9 cellular contexts compared by ENCODE assay signal in genomic region chr19:54095859-54096641, GRCh38. TPM values are rescaled to one million over a fixed set of nuclear protein-coding genes. Genes with fewer than 3 reads are reported as not detected.
DNase-seq lines count a peak whose midpoint lies in the region; ATAC-seq and TF ChIP-seq lines count a peak whose summit lies in the region.
"Not testable (repeated sequence)": the region's sequence is repeated elsewhere in the genome, so short reads cannot be mapped to it uniquely, and the experiment has no call there.
"Had no signal": no experiment of that assay in that cellular context is flagged by ENCODE, and none has a peak within 500 bp of the region (broad histone marks: within the 10 kb centered on the region; RNA-seq: fewer than 3 reads in every experiment).

No MANE protein-coding gene starts in this region.

- peak overlapping the region; percentile 97 for H2AFZ ChIP-seq in neuronal stem cell (ENCODE audit: low read length)

- H3K14ac ChIP-seq in neuronal stem cell (ENCODE audit: low read length), result peak overlapping the region; percentile 82

- not testable (repeated sequence) for BruUV-seq in Caco-2 (replicated peaks; lab: Mats Ljungman, UMichigan)

- CTCF ChIA-PET in Caco-2 (lab: Charles Lee), result interaction anchor here (0.6 to 1.0 kb wide), 7 partner anchors 35 to 657 kb away, joined by 3 to 8 read pairs (median 4); partner anchors contain the start of gene MBOAT7
- CTCF ChIA-PET in RWPE1 (lab: Yijun Ruan, JAX), result not testable (repeated sequence)

- peak overlapping the region; percentile 36 for H3K27ac Mint-ChIP-seq in Caco-2 (ENCODE audit: unreplicated experiment)
- peak overlapping the region; percentile 56 for H3K27ac Mint-ChIP-seq in activated T-cell treated with anti-CD3 and anti-CD28 coated beads, Interleukin-2, amount 50 U/mL, for 72 hours

- not testable (repeated sequence) for H3K36me3 ChIP-seq in Caco-2 (ENCODE audit: control insufficient read depth, insufficient read depth, low read length); iPS-15b (ENCODE audit: control insufficient read depth, insufficient read depth, low read length); neuronal stem cell (replicated peaks in 1 of 2; ENCODE audit: control insufficient read depth in 2 of 2, insufficient read depth in 2 of 2, low read length in 2 of 2)

- peak overlapping the region; percentile 96 for H3K23ac ChIP-seq in neuronal stem cell (ENCODE audit: low read depth, low read length, poor library complexity)

- H2BK12ac ChIP-seq in neuronal stem cell (ENCODE audit: low read length), result peak overlapping the region; percentile 30

- H3K36me3 Mint-ChIP-seq in Caco-2 (ENCODE audit: insufficient read depth, unreplicated experiment); activated T-cell treated with anti-CD3 and anti-CD28 coated beads, Interleukin-2, amount 50 U/mL, for 72 hours (ENCODE audit: insufficient read depth in 2 of 2): not testable (repeated sequence)

- H3K18ac ChIP-seq in neuronal stem cell (ENCODE audit: low read length), result peak overlapping the region; percentile 99

- no CpG with 5 or more reads among the region's 46 CpGs for WGBS in neuronal stem cell (ENCODE audit: extremely low coverage in 2 of 2, insufficient read length in 2 of 2, insufficient replicate concordance in 1 of 2), 2 donors

- H3K9me3 ChIP-seq in Caco-2; iPS-15b (ENCODE audit: control insufficient read depth, insufficient read depth, low read length); neuronal stem cell (replicated peaks in 1 of 2; ENCODE audit: control insufficient read depth in 2 of 2, insufficient read depth in 1 of 2, low read depth in 1 of 2, low read length in 2 of 2): not testable (repeated sequence)

- H3K27me3 Mint-ChIP-seq in Caco-2 (ENCODE audit: insufficient read depth, unreplicated experiment), result not testable (repeated sequence)
- H3K27me3 Mint-ChIP-seq in activated T-cell treated with anti-CD3 and anti-CD28 coated beads, Interleukin-2, amount 50 U/mL, for 72 hours (ENCODE audit: low read depth), result peaks cover 22% of the 10 kb centered on the region

- H3K4me3 Mint-ChIP-seq in Caco-2 (ENCODE audit: unreplicated experiment), result peak overlapping the region; percentile 68
- peak overlapping the region; percentile 79 to 85 for H3K4me3 Mint-ChIP-seq in activated T-cell treated with anti-CD3 and anti-CD28 coated beads, Interleukin-2, amount 50 U/mL, for 72 hours

- H2BK120ac ChIP-seq in neuronal stem cell (ENCODE audit: low read depth, low read length), result peak overlapping the region; percentile 93

- H3K4me1 Mint-ChIP-seq in Caco-2 (ENCODE audit: low read depth, unreplicated experiment), result not testable (repeated sequence)
- H3K4me1 Mint-ChIP-seq in activated T-cell treated with anti-CD3 and anti-CD28 coated beads, Interleukin-2, amount 50 U/mL, for 72 hours (ENCODE audit: low read depth), result peaks cover 14% of the 10 kb centered on the region

- H3K4me2 ChIP-seq in neuronal stem cell (ENCODE audit: insufficient read depth, low read length, poor library complexity, severe bottlenecking), result peak overlapping the region; percentile 73

- intact Hi-C loops in Caco-2 (cut with micrococcal nuclease; ENCODE audit: unreplicated experiment), result loop anchor here (1.0 kb wide), 1 partner anchor 254 kb away; no protein-coding TSS in a partner anchor
- intact Hi-C loops in dorsolateral prefrontal cortex (cut with DNase I), result not testable (repeated sequence)

- not testable (repeated sequence) for H3K79me1 ChIP-seq in neuronal stem cell (ENCODE audit: low read depth, low read length)

- H3K4me3 ChIP-seq in Caco-2 (ENCODE audit: low read depth, low read length) (peak overlapping the region; percentile 42), dorsolateral prefrontal cortex (peak overlapping the region in 57 of 59 donors; percentile 13 to 64 (median 47)), iPS-15b (ENCODE audit: low read depth, low read length) (peak overlapping the region; percentile 68), neuronal stem cell (ENCODE audit: low read length in 2 of 2) (peak overlapping the region; percentile 32 to 78)

- peak; percentile 83 to 88 for ATAC-seq in activated T-cell treated with anti-CD3 and anti-CD28 coated beads, Interleukin-2, amount 50 U/mL, for 72 hours (replicated peaks in 1 of 2)
- ATAC-seq in stimulated activated naive CD8-positive, alpha-beta T cell treated with anti-CD3 and anti-CD28 coated beads, Interleukin-15, Interleukin-2, amounts not matched to agents 100 U/mL and 50 U/mL, for 24 hours, result peak; percentile 80

- H3K4me1 ChIP-seq in Caco-2, result peaks cover 13% of the 10 kb centered on the region
- H3K4me1 ChIP-seq in iPS-15b (ENCODE audit: control insufficient read depth, insufficient read depth, low read length); neuronal stem cell (ENCODE audit: control insufficient read depth in 2 of 2, insufficient read depth in 1 of 2, low read depth in 1 of 2, low read length in 2 of 2): not testable (repeated sequence)

- H3K9ac ChIP-seq in iPS-15b (ENCODE audit: low read depth, low read length), result peak overlapping the region; percentile 16
- peak overlapping the region; percentile 84 for H3K9ac ChIP-seq in neuronal stem cell (ENCODE audit: low read depth, low read length, poor library complexity)

- H2AK5ac ChIP-seq in neuronal stem cell (ENCODE audit: low read depth, low read length), result peak overlapping the region; percentile 20

- H3K4ac ChIP-seq in neuronal stem cell (ENCODE audit: low read length), result peak overlapping the region; percentile 37

- peak overlapping the region; percentile 92 for H4K8ac ChIP-seq in neuronal stem cell (ENCODE audit: low read depth, low read length)

- peak; percentile 56 to 65 for DNase-seq in Caco-2
- DNase-seq in RWPE1 (ENCODE audit: low spot score), result peak; percentile 37
- DNase-seq in activated T-cell treated with anti-CD3 and anti-CD28 coated beads, Interleukin-2, amount 50 U/mL, for 72 hours, result peak; percentile 58 to 61
- peak in 4 of 10 donors; percentile 19 to 67 (median 54) for DNase-seq in dorsolateral prefrontal cortex
- DNase-seq in neuronal stem cell (ENCODE audit: low spot score), result not testable (repeated sequence)
- peak; percentile 56 for DNase-seq in stimulated activated naive CD8-positive, alpha-beta T cell treated with anti-CD3 and anti-CD28 coated beads, Interleukin-15, Interleukin-2, amounts not matched to agents 100 U/mL and 50 U/mL, for 24 hours

- not testable (repeated sequence) for TF ChIP-seq EP300 in Ishikawa (IDR thresholded peaks at IDR 0.05; ENCODE audit: borderline replicate concordance)

- not testable (repeated sequence) for H3K9me3 Mint-ChIP-seq in Caco-2 (ENCODE audit: unreplicated experiment); activated T-cell treated with anti-CD3 and anti-CD28 coated beads, Interleukin-2, amount 50 U/mL, for 72 hours

- not testable (repeated sequence) for H3K27ac ChIP-seq in RWPE1; neuronal stem cell (replicated peaks; ENCODE audit: low read length)
- peak overlapping the region in 7 of 59 donors; percentile 4 to 72 (median 48) for H3K27ac ChIP-seq in dorsolateral prefrontal cortex

- peak overlapping the region; percentile 98 for H2BK15ac ChIP-seq in neuronal stem cell (ENCODE audit: low read length)

- POLR2A ChIA-PET in Caco-2 (lab: Charles Lee) (interaction anchor here (0.7 kb wide), 1 partner anchor 41 kb away, joined by 3 read pairs; the partner anchor contains the start of gene CNOT3), RWPE1 (lab: Yijun Ruan, JAX; ENCODE audit: low non-redundant PET) (interaction anchor here (0.5 kb wide), 1 partner anchor 23 kb away, joined by 3 read pairs; no protein-coding TSS in a partner anchor)

- TF ChIP-seq CTCF in Caco-2 (IDR thresholded peaks at IDR 0.05; ENCODE audit: insufficient read depth in 1 of 2, low read depth in 1 of 2, low read length in 1 of 2, severe bottlenecking in 1 of 2, unreplicated experiment in 1 of 2); RWPE1 (conservative IDR thresholded peaks at IDR 0.05; ENCODE audit: low read depth): not testable (repeated sequence)
- TF ChIP-seq CTCF in dorsolateral prefrontal cortex (IDR thresholded peaks at IDR 0.05 in 54 of 56, conservative IDR thresholded peaks at IDR 0.05 in 2 of 56; ENCODE audit: low read depth in 1 of 56, partially characterized antibody in 56 of 56), result peak in 3 of 56 donors; percentile 3 to 10 (median 7)

- TF ChIP-seq RAD21 in Ishikawa (IDR thresholded peaks at IDR 0.05; ENCODE audit: low read depth), result not testable (repeated sequence)

- not testable (repeated sequence) for H2BK5ac ChIP-seq in neuronal stem cell (ENCODE audit: low read length)

- H3K27me3 ChIP-seq in Caco-2 (replicated peaks; ENCODE audit: control insufficient read depth, insufficient read depth, low read length), result not testable (repeated sequence)
- H3K27me3 ChIP-seq in dorsolateral prefrontal cortex, result peaks cover 0 to 33% (median 0%) of the 10 kb centered on the region in 45 donors
- peaks cover 26% of the 10 kb centered on the region for H3K27me3 ChIP-seq in iPS-15b (ENCODE audit: control insufficient read depth, insufficient read depth, low read length)
- peaks cover 0 to 23% (median 21%) of the 10 kb centered on the region in 3 experiments for H3K27me3 ChIP-seq in neuronal stem cell (ENCODE audit: control insufficient read depth in 3 of 3, insufficient read depth in 3 of 3, low read depth in 1 of 3, low read length in 3 of 3)

- H4K91ac ChIP-seq in neuronal stem cell (ENCODE audit: low read depth, low read length, poor library complexity), result peak overlapping the region; percentile 99

RNA-seq across cellular contexts. Expression of gene OSCAR, which starts 4.6 kb away (rescaled TPM):
- total RNA-seq in Caco-2 (2022) (0.23 TPM in 1 of 2 replicates, not detected in the other), dorsolateral prefrontal cortex (1 to 10 TPM in 117 of 120 experiments, under 1 TPM in 3; 0.41 to 7.2 (median 2.3) TPM)
- 1 to 10 TPM; 1.1 to 2.3 TPM for total RNA-seq in activated T-cell treated with anti-CD3 and anti-CD28 coated beads, Interleukin-2, amount 50 U/mL, for 72 hours
- 0.60 TPM for polyA plus RNA-seq in neuronal stem cell (2013, experiment 1 of 2)
- polyA plus RNA-seq in neuronal stem cell (2013, experiment 2 of 2), result 0.46 TPM
- total RNA-seq: T-helper 2 cell treated with Interferon-gamma antibody and Interleukin-4, amounts not matched to agents 100 ng/mL and 5 ng/mL, for 36 hours had no signal

RNA-seq across cellular contexts. Expression of gene NDUFA3, which starts 6.6 kb away (rescaled TPM):
- total RNA-seq in Caco-2 (2022) (185 and 196 TPM in 2 replicates), dorsolateral prefrontal cortex (100 to 1,000 TPM; 100 to 299 (median 166) TPM)
- 10 to 100 TPM; 40.6 to 52.6 TPM for total RNA-seq in activated T-cell treated with anti-CD3 and anti-CD28 coated beads, Interleukin-2, amount 50 U/mL, for 72 hours
- 777 TPM for polyA plus RNA-seq in neuronal stem cell (2013, experiment 1 of 2)
- 754 TPM for polyA plus RNA-seq in neuronal stem cell (2013, experiment 2 of 2)

RNA-seq across cellular contexts. Expression of gene TARM1, which starts 14.9 kb away (rescaled TPM):
- not detected in 2 replicates for total RNA-seq in Caco-2 (2022)
- total RNA-seq in activated T-cell treated with anti-CD3 and anti-CD28 coated beads, Interleukin-2, amount 50 U/mL, for 72 hours, result not detected
- not detected for total RNA-seq in dorsolateral prefrontal cortex
- polyA plus RNA-seq in neuronal stem cell (2013, experiment 1 of 2), result not detected
- polyA plus RNA-seq in neuronal stem cell (2013, experiment 2 of 2), result not detected
- total RNA-seq: T-helper 2 cell treated with Interferon-gamma antibody and Interleukin-4, amounts not matched to agents 100 ng/mL and 5 ng/mL, for 36 hours had no signal

RNA-seq across cellular contexts. Expression of gene TFPT, which starts 19.4 kb away (rescaled TPM):
- total RNA-seq in Caco-2 (2022) (23.0 and 26.0 TPM in 2 replicates), dorsolateral prefrontal cortex (10 to 100 TPM; 30.8 to 72.2 (median 49.8) TPM)
- total RNA-seq in activated T-cell treated with anti-CD3 and anti-CD28 coated beads, Interleukin-2, amount 50 U/mL, for 72 hours, result 10 to 100 TPM; 36.0 to 38.8 TPM
- 13.8 TPM for polyA plus RNA-seq in neuronal stem cell (2013, experiment 1 of 2)
- polyA plus RNA-seq in neuronal stem cell (2013, experiment 2 of 2), result 14.2 TPM

RNA-seq across cellular contexts. Expression of gene PRPF31, which starts 19.5 kb away (rescaled TPM):
- total RNA-seq in Caco-2 (2022) (95.0 and 99.0 TPM in 2 replicates), dorsolateral prefrontal cortex (10 to 100 TPM; 38.2 to 60.7 (median 48.1) TPM)
- 10 to 100 TPM; 55.0 to 55.6 TPM for total RNA-seq in activated T-cell treated with anti-CD3 and anti-CD28 coated beads, Interleukin-2, amount 50 U/mL, for 72 hours
- 55.5 TPM for polyA plus RNA-seq in neuronal stem cell (2013, experiment 1 of 2)
- 57.0 TPM for polyA plus RNA-seq in neuronal stem cell (2013, experiment 2 of 2)
